8 cellular contexts compared by ENCODE assay signal in genomic region chr9:75185585-75186170, GRCh38.
DNase-seq lines count a peak whose midpoint lies in the region; ATAC-seq and FAIRE-seq lines count a peak whose summit lies in the region.

No MANE protein-coding gene starts in this region.

- H3K4me3 Mint-ChIP-seq in activated T-cell treated with anti-CD3 and anti-CD28 coated beads, Interleukin-2, amount 50 U/mL, for 72 hours = peak overlapping the region in 1 of 2 donors; percentile 13

- H3K9me3 Mint-ChIP-seq in activated T-cell treated with anti-CD3 and anti-CD28 coated beads, Interleukin-2, amount 50 U/mL, for 72 hours = no peaks in the 10 kb centered on the region

- H3K4me3 ChIP-seq in NT2/D1 (ENCODE audit: insufficient read length, low read depth) (no peak overlapping the region), iPS DF 6.9 (ENCODE audit: low read length) (no peak overlapping the region)

- DNase-seq in AG20443 (ENCODE audit: low spot score) = peak; percentile 35
- DNase-seq in GM18507 (ENCODE audit: extremely low spot score, insufficient read length, low read depth) = no peak
- peak; percentile 35 for DNase-seq in NT2/D1 (ENCODE audit: low read depth, low spot score)
- DNase-seq in activated T-cell treated with anti-CD3 and anti-CD28 coated beads, Interleukin-2, amount 50 U/mL, for 72 hours = peak; percentile 55 to 59
- DNase-seq in iPS DF 6.9 (ENCODE audit: low read depth, low spot score) = peak; percentile 27
- peak; percentile 11 for DNase-seq in stimulated activated CD8-positive, alpha-beta memory T cell treated with anti-CD3 and anti-CD28 coated beads, Interleukin-12 subunit alpha, Interleukin-12 subunit beta, amount 100 ng/mL, for 24 hours (ENCODE audit: extremely low read depth)
- DNase-seq in NCI-H187 treated with DMSO at 0.1 percent for 48 hours (lab: John Stamatoyannopoulos, UW) = no peak

- no peak overlapping the region for H3K27ac ChIP-seq in iPS DF 6.9 (ENCODE audit: low read length)

- H3K4me1 ChIP-seq in NT2/D1 (ENCODE audit: insufficient read depth, insufficient read length) = no peaks in the 10 kb centered on the region
- no peaks in the 10 kb centered on the region for H3K4me1 ChIP-seq in iPS DF 6.9 (ENCODE audit: control insufficient read depth, insufficient read depth, low read length)

- no peak overlapping the region for H3K27ac Mint-ChIP-seq in activated T-cell treated with anti-CD3 and anti-CD28 coated beads, Interleukin-2, amount 50 U/mL, for 72 hours

- ATAC-seq in HG02938 (IDR thresholded peaks at IDR 0.05; ENCODE audit: unreplicated experiment) = peak; percentile 74
- peak; percentile 62 to 69 for ATAC-seq in activated T-cell treated with anti-CD3 and anti-CD28 coated beads, Interleukin-2, amount 50 U/mL, for 72 hours (replicated peaks in 1 of 2)

- peaks cover 0 to 3% of the 10 kb centered on the region in 2 donors for H3K36me3 Mint-ChIP-seq in activated T-cell treated with anti-CD3 and anti-CD28 coated beads, Interleukin-2, amount 50 U/mL, for 72 hours (ENCODE audit: insufficient read depth in 2 of 2)

- peak; percentile 88 for FAIRE-seq in GM18507 (lab: Jason Lieb, UNC)

- H3K9me3 ChIP-seq in NT2/D1 (ENCODE audit: insufficient read depth, low read length) (no peaks in the 10 kb centered on the region), iPS DF 6.9 (ENCODE audit: control insufficient read depth, insufficient read depth, low read length) (no peaks in the 10 kb centered on the region)

- H3K9ac ChIP-seq in NT2/D1 (ENCODE audit: insufficient read length, low read depth) = no peak overlapping the region

- no peaks in the 10 kb centered on the region for H3K27me3 Mint-ChIP-seq in activated T-cell treated with anti-CD3 and anti-CD28 coated beads, Interleukin-2, amount 50 U/mL, for 72 hours (ENCODE audit: low read depth)

- peaks cover 30% of the 10 kb centered on the region for H3K4me1 Mint-ChIP-seq in activated T-cell treated with anti-CD3 and anti-CD28 coated beads, Interleukin-2, amount 50 U/mL, for 72 hours (ENCODE audit: low read depth)

- no peaks in the 10 kb centered on the region for H3K36me3 ChIP-seq in NT2/D1 (ENCODE audit: insufficient read depth, insufficient read length, low read length)
- no peaks in the 10 kb centered on the region for H3K36me3 ChIP-seq in iPS DF 6.9 (ENCODE audit: control insufficient read depth, insufficient read depth, low read length)

- H3K27me3 ChIP-seq in NT2/D1 (ENCODE audit: insufficient read depth, insufficient read length) (no peaks in the 10 kb centered on the region), iPS DF 6.9 (ENCODE audit: control insufficient read depth, insufficient read depth, low read length) (no peaks in the 10 kb centered on the region)

- WGBS in iPS DF 6.9 (ENCODE audit: insufficient coverage, insufficient read length) = no CpG with 5 or more reads among the region's 4 CpGs

Comparison
In these comparisons a context has a peak if more than half of its experiments do, and no peak if none do; other contexts are left out.
1. DNase-seq: peak in AG20443 (single experiment), NT2/D1 (single experiment), activated T-cell treated with anti-CD3 and anti-CD28 coated beads, Interleukin-2, amount 50 U/mL, for 72 hours (2 of 2), iPS DF 6.9 (single experiment) and stimulated activated CD8-positive, alpha-beta memory T cell treated with anti-CD3 and anti-CD28 coated beads, Interleukin-12 subunit alpha, Interleukin-12 subunit beta, amount 100 ng/mL, for 24 hours (single experiment); none in GM18507 (single experiment) and NCI-H187 treated with DMSO at 0.1 percent for 48 hours (single experiment).